ENCODE assay signal across 1 cellular context in genomic region chr12:89632778-89633177, GRCh38.
TF ChIP-seq lines count a peak whose summit lies in the region.

No MANE protein-coding gene starts in this region.

TF ChIP-seq in HepG2, 621 proteins besides CTCF, POLR2A, EP300 and RAD21 (continued from another document and continues in another):
- TF ChIP-seq MNT (IDR thresholded peaks at IDR 0.05) (no peak), MEIS2 (CRISPR knock-in tag; IDR thresholded peaks at IDR 0.05) (no peak), ZNF224 (CRISPR knock-in tag; IDR thresholded peaks at IDR 0.05) (no peak), PLRG1 (conservative IDR thresholded peaks at IDR 0.05) (no peak), ZNF597 (CRISPR knock-in tag; IDR thresholded peaks at IDR 0.05) (no peak), NFKB2 (CRISPR knock-in tag; IDR thresholded peaks at IDR 0.05; ENCODE audit: borderline replicate concordance) (no peak), HMG20B (CRISPR knock-in tag; conservative IDR thresholded peaks at IDR 0.05) (peak; percentile 78; the same call in 1 of the 2 replicates), POGZ (CRISPR knock-in tag; IDR thresholded peaks at IDR 0.05) (peak; percentile 82), ZNF382 (CRISPR knock-in tag; IDR thresholded peaks at IDR 0.05; ENCODE audit: borderline replicate concordance) (no peak), NR2F1 (CRISPR knock-in tag; IDR thresholded peaks at IDR 0.05) (peak in 1 of 2 experiments; percentile 47; a peak in 1 of 4 replicates), ZGPAT (CRISPR knock-in tag; IDR thresholded peaks at IDR 0.05) (peak; percentile 91), RERE (CRISPR knock-in tag; IDR thresholded peaks at IDR 0.05; ENCODE audit: low read depth) (peak; percentile 97), ZNF331 (CRISPR knock-in tag; IDR thresholded peaks at IDR 0.05) (peak; percentile 94), ZNF75D (CRISPR knock-in tag; IDR thresholded peaks at IDR 0.05; ENCODE audit: borderline replicate concordance) (no peak), ZNF451 (CRISPR knock-in tag; IDR thresholded peaks at IDR 0.05) (no peak), MTF1 (CRISPR knock-in tag; IDR thresholded peaks at IDR 0.05) (no peak), ZBTB39 (CRISPR knock-in tag; IDR thresholded peaks at IDR 0.05) (no peak), ZNF260 (CRISPR knock-in tag; IDR thresholded peaks at IDR 0.05; ENCODE audit: borderline replicate concordance, low read depth) (no peak), ZNF510 (CRISPR knock-in tag; IDR thresholded peaks at IDR 0.05; ENCODE audit: low read depth) (no peak), HES4 (CRISPR knock-in tag; IDR thresholded peaks at IDR 0.05; ENCODE audit: borderline replicate concordance) (no peak), ZNF83 (CRISPR knock-in tag; IDR thresholded peaks at IDR 0.05; ENCODE audit: borderline replicate concordance) (no peak), DZIP1 (CRISPR knock-in tag; IDR thresholded peaks at IDR 0.05) (no peak), ZBTB33 (CRISPR knock-in tag; IDR thresholded peaks at IDR 0.05) (no peak), CSRNP1 (CRISPR knock-in tag; IDR thresholded peaks at IDR 0.05) (no peak), ZNF761 (CRISPR knock-in tag; conservative IDR thresholded peaks at IDR 0.05) (no peak), CC2D1A (CRISPR knock-in tag; IDR thresholded peaks at IDR 0.05) (0 out of 2 replicates have a peak, but pooled peaks have one; percentile 47), ZNF552 (CRISPR knock-in tag; IDR thresholded peaks at IDR 0.05; ENCODE audit: borderline replicate concordance) (no peak), JUNB (CRISPR knock-in tag; IDR thresholded peaks at IDR 0.05; ENCODE audit: borderline replicate concordance) (no peak), U2AF2 (IDR thresholded peaks at IDR 0.05; ENCODE audit: low read depth, low read length) (no peak), HOMEZ (CRISPR knock-in tag; IDR thresholded peaks at IDR 0.05; ENCODE audit: low read depth) (peak; percentile 95), HMGA1 (CRISPR knock-in tag; conservative IDR thresholded peaks at IDR 0.05) (no peak), FOXO1 (CRISPR knock-in tag; IDR thresholded peaks at IDR 0.05) (peak; percentile 88; the same call in 1 of the 2 replicates)
